ENCODE assay signal across 14 cellular contexts in genomic region chr10:124710266-124710881, GRCh38. TPM values are rescaled to one million over a fixed set of nuclear protein-coding genes. Genes with fewer than 3 reads are reported as not detected.
DNase-seq lines count a peak whose midpoint lies in the region; ATAC-seq and TF ChIP-seq lines count a peak whose summit lies in the region.
"Had no signal": no experiment of that assay in that cellular context is flagged by ENCODE, and none has a peak within 500 bp of the region (broad histone marks: within the 10 kb centered on the region; RNA-seq: fewer than 3 reads in every experiment).

No MANE protein-coding gene starts in this region.

- intact Hi-C loops in MCF 10A (cut with micrococcal nuclease) (no loop called here), breast epithelium (cut with DNase I; ENCODE audit: low total_unique reads) (no loop called here), esophagus squamous epithelium (cut with DNase I) (no loop called here), ovary (cut with DNase I) (no loop called here), upper lobe of right lung (cut with DNase I) (no loop called here)

- H3K27ac Mint-ChIP-seq in MCF 10A (ENCODE audit: low read depth, unreplicated experiment), result peak overlapping the region; percentile 81

- H3K27me3 ChIP-seq in breast epithelium (no peaks in the 10 kb centered on the region), esophagus squamous epithelium (no peaks in the 10 kb centered on the region), ovary (no peaks in the 10 kb centered on the region), upper lobe of right lung (no peaks in the 10 kb centered on the region)

- WGBS in esophagus squamous epithelium, 2 donors, result 72 to 78% methylated on average over 7 to 12 of the region's 14 CpGs
- WGBS in ovary, 3 donors, result 58 to 66% (median 59%) methylated on average over 14 of the region's 14 CpGs

- H3K36me3 Mint-ChIP-seq in MCF 10A (ENCODE audit: insufficient read depth, unreplicated experiment), result no peaks in the 10 kb centered on the region

- peaks cover 31% of the 10 kb centered on the region for H3K4me1 Mint-ChIP-seq in MCF 10A (ENCODE audit: insufficient read depth, unreplicated experiment)

- POLR2A ChIA-PET in MCF 10A (lab: Yijun Ruan, JAX), result interaction anchor here (3.1 to 3.8 kb wide), 3 partner anchors 8 to 31 kb away, joined by 14 to 21 read pairs (median 15); no protein-coding TSS in a partner anchor

- CTCF ChIA-PET in MCF 10A (lab: Yijun Ruan, JAX), result interaction anchor here (0.6 to 3.4 kb wide), 5 partner anchors 9 to 148 kb away, joined by 3 to 25 read pairs (median 4); no protein-coding TSS in a partner anchor

- no peaks in the 10 kb centered on the region for H3K9me3 ChIP-seq in breast epithelium
- no peaks in the 10 kb centered on the region for H3K9me3 ChIP-seq in esophagus squamous epithelium
- H3K9me3 ChIP-seq in ovary, result no peaks in the 10 kb centered on the region
- no peaks in the 10 kb centered on the region for H3K9me3 ChIP-seq in upper lobe of right lung

- no TSS peak for BruUV-seq in MCF 10A (replicated peaks; lab: Mats Ljungman, UMichigan)

- no peak for TF ChIP-seq EP300 in ovary (IDR thresholded peaks at IDR 0.05)

- H3K27ac ChIP-seq in breast epithelium, result peak overlapping the region in 1 of 2 donors; percentile 40
- peak overlapping the region; percentile 64 to 83 (median 80) for H3K27ac ChIP-seq in esophagus squamous epithelium
- H3K27ac ChIP-seq in ovary, result peak overlapping the region; percentile 29 to 56
- peak overlapping the region; percentile 55 for H3K27ac ChIP-seq in upper lobe of right lung
- H3K27ac ChIP-seq: HL-60 had no signal

- H3K4me3 ChIP-seq in breast epithelium (no peak overlapping the region), esophagus squamous epithelium (no peak overlapping the region), ovary (no peak overlapping the region), upper lobe of right lung (no peak overlapping the region)

- TF ChIP-seq CTCF in MCF 10A (IDR thresholded peaks at IDR 0.05; ENCODE audit: unreplicated experiment), result no peak
- TF ChIP-seq CTCF in breast epithelium (IDR thresholded peaks at IDR 0.05), result no peak
- no peak for TF ChIP-seq CTCF in esophagus squamous epithelium (IDR thresholded peaks at IDR 0.05)
- no peak for TF ChIP-seq CTCF in ovary (IDR thresholded peaks at IDR 0.05)
- TF ChIP-seq CTCF in upper lobe of right lung (IDR thresholded peaks at IDR 0.05), result no peak

- no peaks in the 10 kb centered on the region for H3K27me3 Mint-ChIP-seq in MCF 10A (ENCODE audit: insufficient read depth, unreplicated experiment)
- H3K27me3 Mint-ChIP-seq: naive thymus-derived CD8-positive, alpha-beta T cell; stimulated activated naive CD8-positive, alpha-beta T cell treated with anti-CD3 and anti-CD28 coated beads, Interleukin-15, amount 100 ng/mL, for 72 hours had no signal

- H3K9me3 Mint-ChIP-seq in MCF 10A (ENCODE audit: unreplicated experiment), result no peaks in the 10 kb centered on the region
- H3K9me3 Mint-ChIP-seq: naive thymus-derived CD8-positive, alpha-beta T cell; stimulated activated naive CD8-positive, alpha-beta T cell treated with anti-CD3 and anti-CD28 coated beads, Interleukin-15, amount 100 ng/mL, for 72 hours had no signal

- peak overlapping the region; percentile 30 for H3K4me3 Mint-ChIP-seq in MCF 10A (ENCODE audit: unreplicated experiment)
- H3K4me3 Mint-ChIP-seq: naive thymus-derived CD8-positive, alpha-beta T cell; stimulated activated naive CD8-positive, alpha-beta T cell treated with anti-CD3 and anti-CD28 coated beads, Interleukin-15, amount 100 ng/mL, for 72 hours had no signal

- ATAC-seq in upper lobe of right lung (no peak), GM18511 (IDR thresholded peaks at IDR 0.05; ENCODE audit: unreplicated experiment) (no peak)
- ATAC-seq: naive thymus-derived CD8-positive, alpha-beta T cell; stimulated activated naive CD8-positive, alpha-beta T cell treated with anti-CD3 and anti-CD28 coated beads, Interleukin-15, amount 100 ng/mL, for 72 hours had no signal

- H3K4me1 ChIP-seq in breast epithelium (peaks cover 11% of the 10 kb centered on the region in 2 donors), esophagus squamous epithelium (peaks cover 45 to 99% (median 77%) of the 10 kb centered on the region in 3 donors), ovary (ENCODE audit: insufficient read depth) (peaks cover 43% of the 10 kb centered on the region), upper lobe of right lung (peaks cover 57% of the 10 kb centered on the region)

- H3K36me3 ChIP-seq in breast epithelium (no peaks in the 10 kb centered on the region), esophagus squamous epithelium (peaks cover 0 to 15% (median 5%) of the 10 kb centered on the region in 3 donors), ovary (no peaks in the 10 kb centered on the region), upper lobe of right lung (no peaks in the 10 kb centered on the region)

- no peak for DNase-seq in MCF 10A (ENCODE audit: unreplicated experiment)
- no peak for DNase-seq in breast epithelium (ENCODE audit: low spot score in 2 of 2)
- no peak for DNase-seq in esophagus squamous epithelium (lab: John Stamatoyannopoulos, UW)
- DNase-seq in ovary, result peak in 1 of 5 donors; percentile 43
- DNase-seq in upper lobe of right lung, result no peak
- DNase-seq in hypothalamus (lab: John Stamatoyannopoulos, UW), result no peak
- no peak for DNase-seq in islet precursor cell
- DNase-seq: ACHN; naive thymus-derived CD8-positive, alpha-beta T cell; NCI-H510A; stimulated activated CD4-positive, alpha-beta T cell treated with anti-CD3 and anti-CD28 coated beads, Interleukin-2, amount 100 ng/mL, for 24 hours; stimulated activated naive CD8-positive, alpha-beta T cell treated with anti-CD3 and anti-CD28 coated beads, Interleukin-15, amount 100 ng/mL, for 72 hours had no signal

- no peak for TF ChIP-seq POLR2A in breast epithelium (IDR thresholded peaks at IDR 0.05)
- TF ChIP-seq POLR2A in esophagus squamous epithelium (IDR thresholded peaks at IDR 0.05), result no peak
- no peak for TF ChIP-seq POLR2A in ovary (IDR thresholded peaks at IDR 0.05)

RNA-seq across cellular contexts. Expression of gene FAM53B, which starts 33.8 kb away (rescaled TPM):
- total RNA-seq in MCF 10A (2022), result 12.9 and 14.9 TPM in 2 replicates
- 10 to 100 TPM; 17.0 to 39.7 (median 22.8) TPM for total RNA-seq in breast epithelium
- 10 to 100 TPM; 27.4 to 54.2 (median 31.5) TPM for total RNA-seq in esophagus squamous epithelium
- total RNA-seq in ovary, result 10 to 100 TPM; 29.8 to 77.6 (median 47.8) TPM
- polyA plus RNA-seq in ovary, result 10 to 100 TPM in 1 of 2 donors, 1 to 10 TPM in 1; 9.7 to 21.3 TPM
- total RNA-seq in upper lobe of right lung, result 31.4 TPM
